Comparison of ENCODE assay signal across 10 cellular contexts in the genomic region with DNA sequence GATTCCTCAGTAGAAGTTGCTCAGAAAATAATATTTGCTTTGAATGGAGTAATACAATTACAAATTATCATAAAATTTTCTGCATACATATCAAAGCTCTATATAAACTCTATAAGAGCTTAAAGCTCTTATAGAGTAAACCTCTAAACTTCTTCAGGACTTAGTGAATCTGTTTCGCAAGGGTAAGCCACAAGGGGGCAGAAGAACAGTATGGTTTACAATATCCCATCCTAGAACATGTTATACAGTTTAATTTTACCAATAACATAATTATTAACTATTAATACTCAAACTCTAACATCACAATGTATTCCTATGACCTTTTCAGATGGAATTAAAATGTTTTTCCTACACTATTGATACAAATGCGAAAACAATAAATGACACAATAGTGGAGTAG. TPM values are rescaled to one million over a fixed set of nuclear protein-coding genes. Genes with fewer than 3 reads are reported as not detected.
DNase-seq lines count a peak whose midpoint lies in the region; ATAC-seq, FAIRE-seq and TF ChIP-seq lines count a peak whose summit lies in the region.
"Had no signal": no experiment of that assay in that cellular context is flagged by ENCODE, and none has a peak within 500 bp of the region (broad histone marks: within the 10 kb centered on the region; RNA-seq: fewer than 3 reads in every experiment).

No MANE protein-coding gene starts in this region.

- POLR2A ChIA-PET in HepG2 (lab: Yijun Ruan, JAX), result no interaction called here

- H3K79me2 ChIP-seq in HepG2 (ENCODE audit: insufficient read depth, low read length) (no peaks in the 10 kb centered on the region), Karpas-422 (ENCODE audit: low read length) (no peaks in the 10 kb centered on the region)
- H3K79me2 ChIP-seq: parathyroid adenoma had no signal

- no peaks in the 10 kb centered on the region for H3K9me2 ChIP-seq in Karpas-422 (replicated peaks; ENCODE audit: insufficient read depth, low read length)

- no peaks in the 10 kb centered on the region for H4K20me1 ChIP-seq in HepG2 (ENCODE audit: insufficient read depth, low read length)
- no peaks in the 10 kb centered on the region for H4K20me1 ChIP-seq in Karpas-422 (ENCODE audit: insufficient read depth, low read depth, low read length)

- TF ChIP-seq RAD21 in HepG2 (CRISPR knock-in tag; IDR thresholded peaks at IDR 0.05), result no peak

- H3K9ac ChIP-seq in HepG2 (ENCODE audit: insufficient read depth, low read depth, low read length) (no peak overlapping the region), Karpas-422 (ENCODE audit: low read length) (no peak overlapping the region)
- H3K9ac ChIP-seq: parathyroid adenoma had no signal

- H3K36me3 ChIP-seq in right lobe of liver (no peaks in the 10 kb centered on the region), HepG2 (replicated peaks in 1 of 2; ENCODE audit: control insufficient read depth in 1 of 2, insufficient read depth in 2 of 2, low read length in 2 of 2) (no peaks in the 10 kb centered on the region), Karpas-422 (ENCODE audit: insufficient read depth, low read length) (no peaks in the 10 kb centered on the region), bronchial epithelial cell (ENCODE audit: control insufficient read depth, insufficient read depth, low read length) (no peaks in the 10 kb centered on the region), upper lobe of right lung (no peaks in the 10 kb centered on the region)

- TF ChIP-seq EP300 in HepG2 (IDR thresholded peaks at IDR 0.05; ENCODE audit: low read depth in 2 of 2, low read length in 2 of 2), result no peak
- no peak for TF ChIP-seq EP300 in HepG2 (CRISPR knock-in tag; IDR thresholded peaks at IDR 0.05; ENCODE audit: borderline replicate concordance)

- no peaks in the 10 kb centered on the region for H3K4me1 ChIP-seq in right lobe of liver
- no peaks in the 10 kb centered on the region for H3K4me1 ChIP-seq in HepG2 (ENCODE audit: insufficient read depth, low read length)
- no peaks in the 10 kb centered on the region for H3K4me1 ChIP-seq in Karpas-422 (ENCODE audit: low read length)
- H3K4me1 ChIP-seq in upper lobe of right lung, result no peaks in the 10 kb centered on the region
- H3K4me1 ChIP-seq: parathyroid adenoma had no signal

- intact Hi-C loops in right lobe of liver (cut with DNase I) (no loop called here), HepG2 (cut with micrococcal nuclease; ENCODE audit: unreplicated experiment) (no loop called here), upper lobe of right lung (cut with DNase I) (no loop called here)

- WGBS in right lobe of liver (ENCODE audit: insufficient coverage, low coverage, low lambda C conversion rate, missing lambda C conversion rate), result 20% methylated on average over 2 of the region's 2 CpGs
- 8% methylated on average over 2 of the region's 2 CpGs for WGBS in HepG2 (ENCODE audit: low lambda C conversion rate)

- H3K27ac ChIP-seq in right lobe of liver (no peak overlapping the region), HepG2 (ENCODE audit: extremely low read length, insufficient read depth, low read length) (no peak overlapping the region), Karpas-422 (ENCODE audit: low read length) (no peak overlapping the region), upper lobe of right lung (no peak overlapping the region)
- H3K27ac ChIP-seq: parathyroid adenoma had no signal

- FAIRE-seq in HepG2 (lab: Jason Lieb, UNC), result no peak
- no peak for FAIRE-seq in bronchial epithelial cell (lab: Jason Lieb, UNC)

- H3K27me3 ChIP-seq in right lobe of liver (no peaks in the 10 kb centered on the region), HepG2 (ENCODE audit: control insufficient read depth in 1 of 2, insufficient read depth in 2 of 2, low read length in 2 of 2) (no peaks in the 10 kb centered on the region), Karpas-422 (ENCODE audit: low read length) (no peaks in the 10 kb centered on the region), bronchial epithelial cell (ENCODE audit: control insufficient read depth, insufficient read depth, low read length) (no peaks in the 10 kb centered on the region), upper lobe of right lung (no peaks in the 10 kb centered on the region)

- CTCF ChIA-PET in HepG2 (lab: Yijun Ruan, JAX; ENCODE audit: low intra/inter-chr PET ratio, low total read pairs), result no interaction called here

- no peak overlapping the region for H3K4me2 ChIP-seq in HepG2 (ENCODE audit: low read depth, low read length)
- no peak overlapping the region for H3K4me2 ChIP-seq in Karpas-422 (ENCODE audit: low read depth, low read length, poor library complexity, severe bottlenecking)

- ATAC-seq in right lobe of liver (no peak), HepG2 (no peak), upper lobe of right lung (no peak), HG03439 (IDR thresholded peaks at IDR 0.05; ENCODE audit: unreplicated experiment) (no peak), GM19455 (IDR thresholded peaks at IDR 0.05; ENCODE audit: unreplicated experiment) (no peak)

- in situ Hi-C loops in HepG2 (cut with HindIII; ENCODE audit: extremely low pct_ligation_motif_present, low pct_unique_long_range_greater_than_20kb), result no loop called here

- TF ChIP-seq CTCF in right lobe of liver (IDR thresholded peaks at IDR 0.05) (peak; percentile 12 to 61 (median 56)), HepG2 (CRISPR knock-in tag; IDR thresholded peaks at IDR 0.05) (no peak), bronchial epithelial cell (IDR thresholded peaks at IDR 0.05; ENCODE audit: insufficient read depth, low read length, severe bottlenecking) (no peak), upper lobe of right lung (IDR thresholded peaks at IDR 0.05) (peak; percentile 17)

- H3K9me3 ChIP-seq in right lobe of liver (no peaks in the 10 kb centered on the region), HepG2 (ENCODE audit: low read length) (no peaks in the 10 kb centered on the region), Karpas-422 (ENCODE audit: low read length) (no peaks in the 10 kb centered on the region), upper lobe of right lung (no peaks in the 10 kb centered on the region)

- H2AFZ ChIP-seq in HepG2 (ENCODE audit: low read length), result no peak overlapping the region
- H2AFZ ChIP-seq in Karpas-422 (ENCODE audit: low read length), result no peak overlapping the region
- H2AFZ ChIP-seq: parathyroid adenoma had no signal

- no TSS peak for BruUV-seq in HepG2 (replicated peaks; lab: Mats Ljungman, UMichigan)

- TF ChIP-seq POLR2A in right lobe of liver (IDR thresholded peaks at IDR 0.05), result no peak
- no peak for TF ChIP-seq POLR2A in HepG2 (IDR thresholded peaks at IDR 0.05; ENCODE audit: insufficient read depth in 1 of 2, low read depth in 2 of 2, low read length in 2 of 2)

- no peak for DNase-seq in right lobe of liver
- no peak for DNase-seq in HepG2 (ENCODE audit: low spot score)
- DNase-seq in Karpas-422, result peak; percentile 72
- DNase-seq in bronchial epithelial cell (ENCODE audit: low read depth), result peak; percentile 0
- no peak for DNase-seq in upper lobe of right lung
- no peak for DNase-seq in NCI-H345 (lab: John Stamatoyannopoulos, UW)
- DNase-seq: activated B cell treated with CpG ODN at 0.5 μM for 24 hours had no signal

- H3K4me3 ChIP-seq in right lobe of liver, result no peak overlapping the region
- no peak overlapping the region for H3K4me3 ChIP-seq in HepG2 (replicated peaks in 1 of 3; ENCODE audit: insufficient read depth in 1 of 3, low read depth in 2 of 3, low read length in 3 of 3)
- no peak overlapping the region for H3K4me3 ChIP-seq in Karpas-422 (ENCODE audit: low read length)
- H3K4me3 ChIP-seq in bronchial epithelial cell (ENCODE audit: low read depth, low read length), result no peak overlapping the region
- no peak overlapping the region for H3K4me3 ChIP-seq in upper lobe of right lung

TF ChIP-seq in HepG2, 621 proteins besides CTCF, POLR2A, EP300 and RAD21 (continues in another document):
- TF ChIP-seq ZNF33B (CRISPR knock-in tag; IDR thresholded peaks at IDR 0.05) (no peak), ZNF24 (IDR thresholded peaks at IDR 0.05) (no peak)
- TF ChIP-seq, protein P1, sequence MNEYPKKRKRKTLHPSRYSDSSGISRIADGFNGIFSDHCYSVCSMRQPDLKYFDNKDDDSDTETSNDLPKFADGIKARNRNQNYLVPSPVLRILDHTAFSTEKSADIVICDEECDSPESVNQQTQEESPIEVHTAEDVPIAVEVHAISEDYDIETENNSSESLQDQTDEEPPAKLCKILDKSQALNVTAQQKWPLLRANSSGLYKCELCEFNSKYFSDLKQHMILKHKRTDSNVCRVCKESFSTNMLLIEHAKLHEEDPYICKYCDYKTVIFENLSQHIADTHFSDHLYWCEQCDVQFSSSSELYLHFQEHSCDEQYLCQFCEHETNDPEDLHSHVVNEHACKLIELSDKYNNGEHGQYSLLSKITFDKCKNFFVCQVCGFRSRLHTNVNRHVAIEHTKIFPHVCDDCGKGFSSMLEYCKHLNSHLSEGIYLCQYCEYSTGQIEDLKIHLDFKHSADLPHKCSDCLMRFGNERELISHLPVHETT (CRISPR knock-in tag; conservative IDR thresholded peaks at IDR 0.05), result no peak

RNA-seq across cellular contexts. Expression of gene SPANXN1, which starts 33.8 kb away (rescaled TPM):
- total RNA-seq in right lobe of liver (not detected), HepG2 (2016; rRNA removed; fragmentation: Illumina TruSeq; extraction: Trizol) (not detected in 2 replicates), bronchial epithelial cell (not detected in 2 replicates), upper lobe of right lung (not detected)
- total RNA-seq in HepG2 (2016; cell fraction: cytosol; rRNA removed; fragmentation: Illumina TruSeq; extraction: Trizol; ENCODE audit: low read depth), result not detected in 2 replicates
- total RNA-seq in HepG2 (2016; cell fraction: insoluble cytoplasmic fraction; rRNA removed; fragmentation: Illumina TruSeq; extraction: Trizol), result not detected in 2 replicates
- not detected in 2 replicates for total RNA-seq in HepG2 (2016; cell fraction: membrane; rRNA removed; fragmentation: Illumina TruSeq; extraction: Trizol)
- total RNA-seq in HepG2 (2016; cell fraction: nucleus; rRNA removed; fragmentation: Illumina TruSeq; extraction: Trizol), result not detected in 2 replicates
- not detected in 2 replicates for polyA plus RNA-seq in HepG2 (2011; rRNA removed)
- polyA plus RNA-seq in HepG2 (2011; cell fraction: cytosol; rRNA removed), result not detected in 2 replicates
- not detected in 2 replicates for polyA plus RNA-seq in HepG2 (2011; cell fraction: nucleus; rRNA removed)
- not detected in 2 replicates for polyA plus RNA-seq in HepG2 (2012)
- not detected in 2 replicates for polyA plus RNA-seq in HepG2 (2016; cell fraction: cytosol; fragmentation: Illumina TruSeq; extraction: Trizol; ENCODE audit: low read depth)
- polyA plus RNA-seq in HepG2 (2016; cell fraction: insoluble cytoplasmic fraction; fragmentation: Illumina TruSeq; extraction: Trizol; ENCODE audit: low read depth), result not detected in 2 replicates
- polyA plus RNA-seq in HepG2 (2016; cell fraction: membrane; fragmentation: Illumina TruSeq; extraction: Trizol; ENCODE audit: low read depth), result not detected in 2 replicates
- polyA plus RNA-seq in HepG2 (2016; cell fraction: nucleus; fragmentation: Illumina TruSeq; extraction: Trizol; ENCODE audit: insufficient read depth, low read depth), result not detected in 2 replicates
- polyA minus RNA-seq in HepG2 (2011; rRNA and poly(A)+ RNA removed; ENCODE audit: low replicate concordance), result not detected in 2 replicates
- not detected in 2 replicates for polyA minus RNA-seq in HepG2 (2011; cell fraction: cytosol; rRNA and poly(A)+ RNA removed)
- not detected in 2 replicates for polyA minus RNA-seq in HepG2 (2011; cell fraction: nucleus; rRNA and poly(A)+ RNA removed)
- total RNA-seq in Karpas-422 (2014; rRNA removed; shearing (Covaris generic); ENCODE audit: low replicate concordance), result not detected in 2 replicates
- total RNA-seq: activated B cell treated with CpG ODN at 0.5 μM for 24 hours had no signal

Comparison
In these comparisons a context has a peak if more than half of its experiments do, and no peak if none do; other contexts are left out.
1. CTCF ChIP-seq: peak in right lobe of liver (4 of 4) and upper lobe of right lung (single experiment); none in HepG2 (single experiment) and bronchial epithelial cell (single experiment).
2. DNase-seq: peak in Karpas-422 (single experiment) and bronchial epithelial cell (single experiment); none in right lobe of liver (0 of 3), HepG2 (single experiment), upper lobe of right lung (single experiment) and NCI-H345 (single experiment).